In the genomic region with DNA sequence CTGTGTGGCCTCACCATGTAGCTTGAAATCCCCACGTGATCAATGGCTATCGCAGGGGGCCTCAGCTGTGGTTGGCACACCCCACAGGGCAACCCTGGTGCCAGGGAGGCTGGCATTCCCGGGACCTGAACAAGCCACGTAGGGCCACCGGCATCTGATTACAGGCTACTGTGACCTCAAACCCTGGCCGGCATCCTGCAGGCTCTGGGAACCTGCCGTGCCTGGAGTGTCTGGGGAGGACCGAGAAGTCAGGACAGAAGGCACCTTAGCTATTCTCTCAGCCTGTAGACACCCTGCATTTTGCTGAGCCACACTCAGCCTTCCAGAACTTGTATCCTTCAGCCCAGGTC, we compare ENCODE assay signal across 1 cellular context.
TF ChIP-seq lines count a peak whose summit lies in the region.

No MANE protein-coding gene starts in this region.

TF ChIP-seq in H1, 55 proteins besides CTCF, POLR2A, EP300 and RAD21:
- TF ChIP-seq RFX5 (IDR thresholded peaks at IDR 0.05; ENCODE audit: borderline replicate concordance, low read depth, low read length) (no peak), JUN (IDR thresholded peaks at IDR 0.05; ENCODE audit: low read depth, low read length) (no peak), BCL11A (IDR thresholded peaks at IDR 0.05; ENCODE audit: low read depth in 2 of 2, low read length in 2 of 2) (no peak), NRF1 (IDR thresholded peaks at IDR 0.05; ENCODE audit: low read depth, low read length) (no peak), KDM1A (IDR thresholded peaks at IDR 0.05; ENCODE audit: borderline replicate concordance, low read length) (no peak), EGR1 (IDR thresholded peaks at IDR 0.05; ENCODE audit: borderline replicate concordance, low read depth, low read length) (no peak), BACH1 (IDR thresholded peaks at IDR 0.05; ENCODE audit: low read length) (no peak), HDAC2 (IDR thresholded peaks at IDR 0.05; ENCODE audit: borderline replicate concordance in 1 of 2, low read depth in 2 of 2, low read length in 2 of 2) (no peak), TAF7 (optimal IDR thresholded peaks at IDR 0.05; ENCODE audit: borderline replicate concordance, low read depth, low read length) (no peak), YY1 (IDR thresholded peaks at IDR 0.05; ENCODE audit: low read depth, low read length) (no peak), FOSL1 (IDR thresholded peaks at IDR 0.05; ENCODE audit: insufficient read depth, low read depth, low read length) (no peak)
- TF ChIP-seq, protein P1, sequence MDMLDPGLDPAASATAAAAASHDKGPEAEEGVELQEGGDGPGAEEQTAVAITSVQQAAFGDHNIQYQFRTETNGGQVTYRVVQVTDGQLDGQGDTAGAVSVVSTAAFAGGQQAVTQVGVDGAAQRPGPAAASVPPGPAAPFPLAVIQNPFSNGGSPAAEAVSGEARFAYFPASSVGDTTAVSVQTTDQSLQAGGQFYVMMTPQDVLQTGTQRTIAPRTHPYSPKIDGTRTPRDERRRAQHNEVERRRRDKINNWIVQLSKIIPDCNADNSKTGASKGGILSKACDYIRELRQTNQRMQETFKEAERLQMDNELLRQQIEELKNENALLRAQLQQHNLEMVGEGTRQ (IDR thresholded peaks at IDR 0.05; ENCODE audit: low read length), result no peak
